ENCODE assay signal across 19 cellular contexts in the genomic region with DNA sequence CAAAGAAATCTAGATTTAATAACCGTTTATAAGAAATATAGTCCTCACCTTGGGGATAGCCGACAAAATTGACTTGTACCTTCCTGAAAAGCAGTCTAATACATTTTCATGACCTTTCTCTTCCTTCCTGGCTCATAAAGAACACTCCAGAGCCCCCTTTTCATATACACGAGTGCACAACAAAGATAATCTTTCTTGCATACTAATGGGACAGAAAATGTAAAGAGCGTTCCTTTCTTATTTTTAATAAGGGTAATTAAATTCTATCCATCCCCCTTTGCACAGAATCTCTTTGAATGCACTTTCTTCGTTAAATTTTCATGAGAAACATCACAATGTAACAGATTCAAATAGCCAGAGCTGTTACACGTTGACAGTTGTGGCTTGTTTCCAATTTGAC.
"Had no signal": no experiment of that assay in that cellular context is flagged by ENCODE, and none has a peak within 500 bp of the region (broad histone marks: within the 10 kb centered on the region; RNA-seq: fewer than 3 reads in every experiment).

No MANE protein-coding gene starts in this region.

- H3K9me3 ChIP-seq: SJSA1 had no signal

- H3K27me3 ChIP-seq: SJSA1 had no signal

- H3K4me1 ChIP-seq: SJSA1 had no signal

- H3K4me3 ChIP-seq: SJSA1, SK-N-MC had no signal

- H3K36me3 ChIP-seq: SJSA1 had no signal

- DNase-seq: KBM-7, NCI-H1092, NCI-H1105 treated with DMSO at 0.1 percent for 48 hours, NCI-H1436, NCI-H187, NCI-H2029, NCI-H2081 treated with DMSO at 0.1 percent for 48 hours, NCI-H2171, NCI-H226, NCI-H446, NCI-H510A, NCI-H524 treated with DMSO at 0.1 percent for 48 hours, NCI-H69, NCI-H774, Right ventricle myocardium superior, RPMI8226, SIG-M5 had no signal
